Comparison of ENCODE assay signal across 20 cellular contexts in genomic region chr6:147930743-147931142, GRCh38.
"Had no signal": no experiment of that assay in that cellular context is flagged by ENCODE, and none has a peak within 500 bp of the region (broad histone marks: within the 10 kb centered on the region; RNA-seq: fewer than 3 reads in every experiment).

No MANE protein-coding gene starts in this region.

- H3K27me3 Mint-ChIP-seq: dendritic cell treated with granulocyte-macrophage colony-stimulating factor and Interleukin-4, amounts not matched to agents 40 ng/mL and 50 ng/mL, for 4 days; effector memory CD8-positive, alpha-beta T cell; naive B cell; T-helper 17 cell had no signal

- ATAC-seq: activated CD4-positive, CD25-positive, alpha-beta regulatory T cell treated with anti-CD3 and anti-CD28 coated beads, Interleukin-2, amount 50 U/mL, for 24 hours; effector memory CD8-positive, alpha-beta T cell; T-helper 17 cell had no signal

- H3K27ac ChIP-seq: neutrophil, right atrium auricular region, tibial artery, vagina had no signal

- H3K36me3 ChIP-seq: neutrophil, right atrium auricular region, tibial artery, vagina had no signal

- DNase-seq: activated CD4-positive, alpha-beta T cell treated with anti-CD3 and anti-CD28 coated beads, Interleukin-2, amount 50 U/mL, for 4 hours; activated effector memory CD4-positive, alpha-beta T cell treated with Interleukin-2 at 50 U/mL for 16 hours; activated T-cell treated with anti-CD3 and anti-CD28 coated beads, Interleukin-2, amount 50 U/mL, for 1 hour; amygdala; cerebellar nuclear complex; effector memory CD8-positive, alpha-beta T cell; erythroblast; kidney; midbrain; naive B cell; T-helper 17 cell; tibial artery had no signal

- H3K27me3 ChIP-seq: neutrophil, right atrium auricular region, tibial artery, vagina had no signal

- H3K4me2 ChIP-seq: smooth muscle cell had no signal

- H3K27ac Mint-ChIP-seq: activated naive CD8-positive, alpha-beta T cell; brain; dendritic cell treated with granulocyte-macrophage colony-stimulating factor and Interleukin-4, amounts not matched to agents 40 ng/mL and 50 ng/mL, for 4 days; effector memory CD8-positive, alpha-beta T cell; naive B cell; T-helper 17 cell had no signal

- H3K4me1 Mint-ChIP-seq: naive B cell, T-helper 17 cell had no signal

- H3K9me3 ChIP-seq: neutrophil, vagina had no signal

- H3K4me1 ChIP-seq: right atrium auricular region, vagina had no signal

- H3K4me3 Mint-ChIP-seq: activated naive CD8-positive, alpha-beta T cell; brain; dendritic cell treated with granulocyte-macrophage colony-stimulating factor and Interleukin-4, amounts not matched to agents 40 ng/mL and 50 ng/mL, for 4 days; effector memory CD8-positive, alpha-beta T cell; naive B cell; T-helper 17 cell had no signal

- H3K4me3 ChIP-seq: right atrium auricular region, smooth muscle cell, tibial artery, vagina had no signal

- H3K36me3 Mint-ChIP-seq: activated naive CD8-positive, alpha-beta T cell; naive B cell had no signal
